In the genomic region with DNA sequence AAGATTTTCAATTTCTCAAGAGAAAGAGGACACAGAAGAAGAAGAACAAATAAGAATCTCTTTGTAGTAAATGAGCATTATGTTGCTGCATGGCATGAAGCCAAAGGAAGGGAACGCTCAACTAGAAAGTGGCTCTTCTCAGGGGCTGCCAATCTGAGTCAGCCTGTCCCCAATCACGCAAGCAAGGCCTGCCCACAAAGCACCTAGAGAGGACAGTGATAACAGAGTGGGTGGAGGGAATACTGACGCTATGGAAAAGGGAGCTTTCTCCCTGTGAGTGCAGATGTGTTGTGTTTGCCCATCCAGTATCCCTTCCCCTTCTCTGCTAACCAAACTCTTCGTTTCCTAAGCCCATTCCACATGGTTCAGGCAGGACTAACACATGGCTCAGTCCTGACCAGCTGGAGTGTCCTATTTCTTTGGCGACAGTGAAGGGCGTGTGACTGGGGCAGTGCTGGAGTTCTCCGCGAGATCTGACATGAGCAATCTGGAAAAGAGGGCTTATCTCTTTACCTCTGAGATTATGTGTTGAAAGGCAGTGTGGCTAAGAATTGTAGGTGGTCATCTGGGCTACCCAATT, we compare ENCODE assay signal across 11 cellular contexts. TPM values are rescaled to one million over a fixed set of nuclear protein-coding genes. Genes with fewer than 3 reads are reported as not detected.
DNase-seq lines count a peak whose midpoint lies in the region; ATAC-seq and TF ChIP-seq lines count a peak whose summit lies in the region.
"Had no signal": no experiment of that assay in that cellular context is flagged by ENCODE, and none has a peak within 500 bp of the region (broad histone marks: within the 10 kb centered on the region; RNA-seq: fewer than 3 reads in every experiment).

No MANE protein-coding gene starts in this region.

- no peak overlapping the region for H3K27ac Mint-ChIP-seq in activated naive CD4-positive, alpha-beta T cell treated with anti-CD3 and anti-CD28 coated beads, Interleukin-2, amount 50 U/mL, for 72 hours
- H3K27ac Mint-ChIP-seq: B cell, type B pancreatic cell had no signal

- WGBS in gastroesophageal sphincter (ENCODE audit: low coverage in 1 of 2), 2 donors = 29 to 59% methylated on average over 1 to 3 of the region's 8 CpGs

- TF ChIP-seq CTCF in gastroesophageal sphincter (IDR thresholded peaks at IDR 0.05) = no peak

- no peak overlapping the region for H3K4me3 ChIP-seq in gastroesophageal sphincter

- peak in 1 of 2 donors; percentile 5 for DNase-seq in activated naive CD4-positive, alpha-beta T cell treated with anti-CD3 and anti-CD28 coated beads, Interleukin-2, amount 50 U/mL, for 72 hours (ENCODE audit: low spot score in 2 of 2)
- no peak for DNase-seq in activated naive CD4-positive, alpha-beta T cell treated with anti-CD3 and anti-CD28 coated beads, Interleukin-2, amount 50 U/mL, for 16 hours
- peak; percentile 56 for DNase-seq in OCI-M1 (lab: John Stamatoyannopoulos, UW)
- DNase-seq in superior temporal gyrus (ENCODE audit: extremely low spot score) = peak; percentile 29
- DNase-seq in NCI-H774 (lab: John Stamatoyannopoulos, UW) = no peak
- DNase-seq in OCI-M2 (lab: John Stamatoyannopoulos, UW; ENCODE audit: unreplicated experiment) = no peak
- no peak for DNase-seq in activated effector memory CD4-positive, alpha-beta T cell treated with anti-CD3 and anti-CD28 coated beads, Interleukin-2, amount 50 U/mL, for 16 hours
- DNase-seq: KG1 had no signal

- no peak for TF ChIP-seq EP300 in gastroesophageal sphincter (IDR thresholded peaks at IDR 0.05)

- TF ChIP-seq POLR2A in gastroesophageal sphincter (IDR thresholded peaks at IDR 0.05) = no peak

- peak; percentile 65 to 73 for ATAC-seq in activated naive CD4-positive, alpha-beta T cell treated with anti-CD3 and anti-CD28 coated beads, Interleukin-2, amount 50 U/mL, for 72 hours
- ATAC-seq in gastroesophageal sphincter = no peak

- no peaks in the 10 kb centered on the region for H3K9me3 ChIP-seq in gastroesophageal sphincter

- H3K36me3 ChIP-seq in gastroesophageal sphincter = no peaks in the 10 kb centered on the region

- H3K4me1 ChIP-seq in gastroesophageal sphincter = peaks cover 13 to 97% (median 18%) of the 10 kb centered on the region in 3 donors

- H3K27ac ChIP-seq in gastroesophageal sphincter = peak overlapping the region; percentile 2 to 59 (median 51)

- H3K27me3 ChIP-seq in gastroesophageal sphincter = no peaks in the 10 kb centered on the region

- no peaks in the 10 kb centered on the region for H3K9me3 Mint-ChIP-seq in activated naive CD4-positive, alpha-beta T cell treated with anti-CD3 and anti-CD28 coated beads, Interleukin-2, amount 50 U/mL, for 72 hours
- H3K9me3 Mint-ChIP-seq: type B pancreatic cell had no signal

- H3K36me3 Mint-ChIP-seq in activated naive CD4-positive, alpha-beta T cell treated with anti-CD3 and anti-CD28 coated beads, Interleukin-2, amount 50 U/mL, for 72 hours = no peaks in the 10 kb centered on the region
- H3K36me3 Mint-ChIP-seq: type B pancreatic cell had no signal

RNA-seq across cellular contexts. Expression of a gene that starts 14.2 kb away (rescaled TPM):
- total RNA-seq in activated naive CD4-positive, alpha-beta T cell treated with anti-CD3 and anti-CD28 coated beads, Interleukin-2, amount 50 U/mL, for 72 hours = 1 to 10 TPM in 1 of 2 donors, under 1 TPM in 1; 0.52 to 1.4 TPM
- total RNA-seq in gastroesophageal sphincter = 100 to 1,000 TPM; 153 to 266 (median 203) TPM

Comparison
In these comparisons a context has a peak if more than half of its experiments do, and no peak if none do; other contexts are left out.
1. DNase-seq: peak in OCI-M1 (single experiment) and superior temporal gyrus (single experiment); none in activated naive CD4-positive, alpha-beta T cell treated with anti-CD3 and anti-CD28 coated beads, Interleukin-2, amount 50 U/mL, for 16 hours (single experiment), NCI-H774 (single experiment), OCI-M2 (single experiment) and activated effector memory CD4-positive, alpha-beta T cell treated with anti-CD3 and anti-CD28 coated beads, Interleukin-2, amount 50 U/mL, for 16 hours (single experiment).
2. RNA of a gene that starts 14.2 kb away (total RNA-seq): 153 to 266 TPM in gastroesophageal sphincter; 0.52 to 1.4 TPM in activated naive CD4-positive, alpha-beta T cell treated with anti-CD3 and anti-CD28 coated beads, Interleukin-2, amount 50 U/mL, for 72 hours; every median in the first group is over 10 times any median in the second.